Comparison of ENCODE assay signal across 34 cellular contexts in genomic region chr5:128668921-128669320, GRCh38.
"Had no signal": no experiment of that assay in that cellular context is flagged by ENCODE, and none has a peak within 500 bp of the region (broad histone marks: within the 10 kb centered on the region; RNA-seq: fewer than 3 reads in every experiment).

No MANE protein-coding gene starts in this region.

- H3K4me3 ChIP-seq: ascending aorta had no signal

- H3K9me3 ChIP-seq: ascending aorta had no signal

- H3K9me3 Mint-ChIP-seq: activated CD4-positive, alpha-beta memory T cell treated with anti-CD3 and anti-CD28 coated beads, Interleukin-2, amount 10 ng/mL, durations not matched to agents 7 days and 5 days; activated CD4-positive, alpha-beta T cell treated with anti-CD3 and anti-CD28 coated beads, Interleukin-2, amount 10 ng/mL, durations not matched to agents 7 days and 5 days; activated naive CD4-positive, alpha-beta T cell treated with anti-CD3 and anti-CD28 coated beads, Interleukin-2, amount 10 ng/mL, durations not matched to agents 7 days and 5 days; activated naive CD4-positive, alpha-beta T cell treated with anti-CD3 and anti-CD28 coated beads, Interleukin-2, amount 50 U/mL, for 24 hours; activated T-cell treated with anti-CD3 and anti-CD28 coated beads, Interleukin-2, amount 50 U/mL, for 24 hours; activated T-helper 2 cell treated with anti-CD3 and anti-CD28 coated beads, Interferon-gamma antibody, Interleukin-2, Interleukin-4, amounts not matched to agents 10 μg/mL and 5 μg/mL and 100 μg/mL, durations not matched to agents 14 hours and 24 hours and 36 hours; brain; T-helper 1 cell treated with Interleukin-12 subunit alpha and Interleukin-12 subunit beta and Interleukin-4 antibody, amounts not matched to agents 30 μg/mL and 1 μg/mL, for 36 hours; T-helper 2 cell treated with Interferon-gamma antibody and Interleukin-4, amounts not matched to agents 5 μg/mL and 100 μg/mL, for 36 hours; WTC11 had no signal

- H3K4me1 Mint-ChIP-seq: activated CD4-positive, alpha-beta memory T cell treated with anti-CD3 and anti-CD28 coated beads, Interleukin-2, amount 10 ng/mL, durations not matched to agents 7 days and 5 days; activated CD4-positive, alpha-beta T cell treated with anti-CD3 and anti-CD28 coated beads for 36 hours; activated CD4-positive, alpha-beta T cell treated with anti-CD3 and anti-CD28 coated beads, Interleukin-2, amount 10 ng/mL, durations not matched to agents 7 days and 5 days; activated CD8-positive, alpha-beta memory T cell treated with anti-CD3 and anti-CD28 coated beads, Interleukin-2, amount 10 ng/mL, durations not matched to agents 7 days and 5 days; activated naive CD4-positive, alpha-beta T cell treated with anti-CD3 and anti-CD28 coated beads, Interleukin-2, amount 10 ng/mL, durations not matched to agents 7 days and 5 days; activated naive CD4-positive, alpha-beta T cell treated with anti-CD3 and anti-CD28 coated beads, Interleukin-2, amount 50 U/mL, for 24 hours; activated naive CD8-positive, alpha-beta T cell treated with anti-CD3 and anti-CD28 coated beads, Interleukin-2, amount 10 ng/mL, durations not matched to agents 7 days and 5 days; activated naive CD8-positive, alpha-beta T cell treated with anti-CD3 and anti-CD28 coated beads, Interleukin-2, amount 50 U/mL, for 24 hours had no signal

- H3K4me3 Mint-ChIP-seq: activated CD4-positive, alpha-beta memory T cell treated with anti-CD3 and anti-CD28 coated beads, Interleukin-2, amount 10 ng/mL, durations not matched to agents 7 days and 5 days; activated CD4-positive, alpha-beta T cell treated with anti-CD3 and anti-CD28 coated beads for 36 hours; activated CD4-positive, alpha-beta T cell treated with anti-CD3 and anti-CD28 coated beads, Interleukin-2, amount 10 ng/mL, durations not matched to agents 7 days and 5 days; activated CD8-positive, alpha-beta memory T cell treated with anti-CD3 and anti-CD28 coated beads, Interleukin-2, amount 10 ng/mL, durations not matched to agents 7 days and 5 days; activated CD8-positive, alpha-beta T cell treated with anti-CD3 and anti-CD28 coated beads, Interleukin-2, amount 10 ng/mL, durations not matched to agents 7 days and 5 days; activated naive CD4-positive, alpha-beta T cell treated with anti-CD3 and anti-CD28 coated beads, Interleukin-2, amount 10 ng/mL, durations not matched to agents 7 days and 5 days; activated naive CD4-positive, alpha-beta T cell treated with anti-CD3 and anti-CD28 coated beads, Interleukin-2, amount 50 U/mL, for 24 hours; activated naive CD8-positive, alpha-beta T cell; activated naive CD8-positive, alpha-beta T cell treated with anti-CD3 and anti-CD28 coated beads, Interleukin-2, amount 10 ng/mL, durations not matched to agents 7 days and 5 days; activated naive CD8-positive, alpha-beta T cell treated with anti-CD3 and anti-CD28 coated beads, Interleukin-2, amount 50 U/mL, for 24 hours; activated T-cell treated with anti-CD3 and anti-CD28 coated beads, Interleukin-2, amount 50 U/mL, for 24 hours; brain; T-helper 1 cell treated with Interleukin-12 subunit alpha and Interleukin-12 subunit beta and Interleukin-4 antibody, amounts not matched to agents 30 μg/mL and 1 μg/mL, for 36 hours; T-helper 2 cell treated with Interferon-gamma antibody and Interleukin-4, amounts not matched to agents 5 μg/mL and 100 μg/mL, for 36 hours; WTC11 had no signal

- H3K36me3 Mint-ChIP-seq: activated CD8-positive, alpha-beta memory T cell treated with anti-CD3 and anti-CD28 coated beads, Interleukin-2, amount 10 ng/mL, durations not matched to agents 7 days and 5 days; activated naive CD4-positive, alpha-beta T cell treated with anti-CD3 and anti-CD28 coated beads, Interleukin-2, amount 10 ng/mL, durations not matched to agents 7 days and 5 days; activated naive CD4-positive, alpha-beta T cell treated with anti-CD3 and anti-CD28 coated beads, Interleukin-2, amount 50 U/mL, for 24 hours; activated naive CD8-positive, alpha-beta T cell; activated naive CD8-positive, alpha-beta T cell treated with anti-CD3 and anti-CD28 coated beads, Interleukin-2, amount 10 ng/mL, durations not matched to agents 7 days and 5 days; brain; WTC11 had no signal

- H3K27me3 ChIP-seq: ascending aorta had no signal

- H3K36me3 ChIP-seq: ascending aorta, WERI-Rb-1 had no signal

- H3K4me1 ChIP-seq: ascending aorta had no signal

- H3K27me3 Mint-ChIP-seq: activated CD4-positive, alpha-beta memory T cell treated with anti-CD3 and anti-CD28 coated beads, Interleukin-2, amount 10 ng/mL, durations not matched to agents 7 days and 5 days; activated CD8-positive, alpha-beta memory T cell treated with anti-CD3 and anti-CD28 coated beads, Interleukin-2, amount 10 ng/mL, durations not matched to agents 7 days and 5 days; activated naive CD4-positive, alpha-beta T cell treated with anti-CD3 and anti-CD28 coated beads, Interleukin-2, amount 10 ng/mL, durations not matched to agents 7 days and 5 days; activated naive CD8-positive, alpha-beta T cell; activated naive CD8-positive, alpha-beta T cell treated with anti-CD3 and anti-CD28 coated beads, Interleukin-2, amount 10 ng/mL, durations not matched to agents 7 days and 5 days; activated naive CD8-positive, alpha-beta T cell treated with anti-CD3 and anti-CD28 coated beads, Interleukin-2, amount 50 U/mL, for 24 hours; activated T-cell treated with anti-CD3 and anti-CD28 coated beads, Interleukin-2, amount 50 U/mL, for 24 hours; brain had no signal

- H3K27ac ChIP-seq: ascending aorta, WERI-Rb-1 had no signal

- H3K27ac Mint-ChIP-seq: activated CD4-positive, alpha-beta memory T cell treated with anti-CD3 and anti-CD28 coated beads, Interleukin-2, amount 10 ng/mL, durations not matched to agents 7 days and 5 days; activated CD4-positive, alpha-beta T cell treated with anti-CD3 and anti-CD28 coated beads for 36 hours; activated CD4-positive, alpha-beta T cell treated with anti-CD3 and anti-CD28 coated beads, Interleukin-2, amount 10 ng/mL, durations not matched to agents 7 days and 5 days; activated CD8-positive, alpha-beta memory T cell treated with anti-CD3 and anti-CD28 coated beads, Interleukin-2, amount 10 ng/mL, durations not matched to agents 7 days and 5 days; activated CD8-positive, alpha-beta T cell treated with anti-CD3 and anti-CD28 coated beads, Interleukin-2, amount 10 ng/mL, durations not matched to agents 7 days and 5 days; activated naive CD4-positive, alpha-beta T cell treated with anti-CD3 and anti-CD28 coated beads, Interleukin-2, amount 10 ng/mL, durations not matched to agents 7 days and 5 days; activated naive CD4-positive, alpha-beta T cell treated with anti-CD3 and anti-CD28 coated beads, Interleukin-2, amount 50 U/mL, for 24 hours; activated naive CD8-positive, alpha-beta T cell; activated naive CD8-positive, alpha-beta T cell treated with anti-CD3 and anti-CD28 coated beads, Interleukin-2, amount 10 ng/mL, durations not matched to agents 7 days and 5 days; activated naive CD8-positive, alpha-beta T cell treated with anti-CD3 and anti-CD28 coated beads, Interleukin-2, amount 50 U/mL, for 24 hours; activated T-cell treated with anti-CD3 and anti-CD28 coated beads, Interleukin-2, amount 50 U/mL, for 24 hours; activated T-helper 2 cell treated with anti-CD3 and anti-CD28 coated beads, Interferon-gamma antibody, Interleukin-2, Interleukin-4, amounts not matched to agents 10 μg/mL and 5 μg/mL and 100 μg/mL, durations not matched to agents 14 hours and 24 hours and 36 hours; brain; T-helper 1 cell treated with Interleukin-12 subunit alpha and Interleukin-12 subunit beta and Interleukin-4 antibody, amounts not matched to agents 30 μg/mL and 1 μg/mL, for 36 hours; T-helper 2 cell treated with Interferon-gamma antibody and Interleukin-4, amounts not matched to agents 5 μg/mL and 100 μg/mL, for 36 hours; WTC11 had no signal

- DNase-seq: activated CD4-positive, alpha-beta memory T cell treated with anti-CD3 and anti-CD28 coated beads, Interleukin-2, amount 10 ng/mL, durations not matched to agents 7 days and 5 days; activated CD4-positive, alpha-beta T cell treated with anti-CD3 and anti-CD28 coated beads for 1 hour; activated CD4-positive, alpha-beta T cell treated with anti-CD3 and anti-CD28 coated beads for 36 hours; activated CD4-positive, alpha-beta T cell treated with anti-CD3 and anti-CD28 coated beads for 48 hours; activated CD4-positive, alpha-beta T cell treated with anti-CD3 and anti-CD28 coated beads, Interleukin-2, amount 10 ng/mL, durations not matched to agents 7 days and 5 days; activated CD4-positive, alpha-beta T cell treated with anti-CD3 and anti-CD28 coated beads, Interleukin-2, amount 50 U/mL, for 48 hours; activated CD4-positive, CD25-positive, alpha-beta regulatory T cell; activated CD8-positive, alpha-beta memory T cell treated with anti-CD3 and anti-CD28 coated beads for 24 hours; activated CD8-positive, alpha-beta memory T cell treated with anti-CD3 and anti-CD28 coated beads, Interleukin-2, amount 10 ng/mL, durations not matched to agents 7 days and 5 days; activated CD8-positive, alpha-beta memory T cell treated with anti-CD3 and anti-CD28 coated beads, Interleukin-2, amount 50 U/mL, for 48 hours; activated CD8-positive, alpha-beta T cell treated with anti-CD3 and anti-CD28 coated beads, Interleukin-2, amount 10 ng/mL, durations not matched to agents 7 days and 5 days; activated effector memory CD4-positive, alpha-beta T cell treated with Interleukin-2 at 50 U/mL for 16 hours; activated gamma-delta T cell; activated naive CD4-positive, alpha-beta T cell treated with anti-CD3 and anti-CD28 coated beads, Interleukin-2, amount 10 ng/mL, durations not matched to agents 7 days and 5 days; activated naive CD4-positive, alpha-beta T cell treated with Interleukin-2 at 50 U/mL for 16 hours; activated naive CD8-positive, alpha-beta T cell treated with anti-CD3 and anti-CD28 coated beads, Interleukin-2, amount 10 ng/mL, durations not matched to agents 7 days and 5 days; activated naive CD8-positive, alpha-beta T cell treated with anti-CD3 and anti-CD28 coated beads, Interleukin-2, amount 50 U/mL, for 24 hours; activated T-cell treated with anti-CD3 and anti-CD28 coated beads, Interleukin-2, amount 50 U/mL, for 24 hours; activated T-cell treated with anti-CD3 and anti-CD28 coated beads, Interleukin-2, amount 50 U/mL, for 48 hours; amygdala; anterior cingulate cortex; central memory CD4-positive, alpha-beta T cell; T-helper 1 cell; T-helper 2 cell; T-helper 9 cell; WERI-Rb-1 had no signal
